In the genomic region with DNA sequence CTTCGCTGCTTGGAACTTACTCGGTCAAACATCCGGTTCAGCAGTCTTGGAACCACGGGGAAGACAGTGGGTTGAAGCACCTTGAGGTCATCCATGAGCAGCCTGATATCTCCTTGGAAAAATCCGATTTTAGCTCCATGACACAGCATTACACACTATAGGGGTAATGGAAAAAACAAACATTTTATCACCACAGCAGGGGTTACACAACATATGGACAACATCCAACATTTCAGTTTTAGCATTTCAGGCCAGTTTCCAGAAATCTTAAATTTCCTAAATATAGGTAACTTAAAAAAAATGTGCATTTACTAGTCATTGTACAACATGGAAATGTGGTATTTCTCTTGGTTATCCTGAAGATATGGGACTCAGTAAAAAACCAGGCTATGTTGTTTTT, we compare ENCODE assay signal across 33 cellular contexts. TPM values are rescaled to one million over a fixed set of nuclear protein-coding genes. Genes with fewer than 3 reads are reported as not detected.
"Had no signal": no experiment of that assay in that cellular context is flagged by ENCODE, and none has a peak within 500 bp of the region (broad histone marks: within the 10 kb centered on the region; RNA-seq: fewer than 3 reads in every experiment).

No MANE protein-coding gene starts in this region.

- H3K4me3 ChIP-seq: ascending aorta, cardiac muscle cell, Peyer's patch had no signal

- H3K4me3 Mint-ChIP-seq: activated CD4-positive, alpha-beta T cell treated with anti-CD3 and anti-CD28 coated beads, Interleukin-2, amount 10 ng/mL, durations not matched to agents 24 days and 14 days; activated CD8-positive, alpha-beta T cell treated with anti-CD3 and anti-CD28 coated beads for 36 hours; activated naive CD8-positive, alpha-beta T cell treated with anti-CD3 and anti-CD28 coated beads for 36 hours; activated T-cell treated with anti-CD3 and anti-CD28 coated beads, Interleukin-2, amount 50 U/mL, for 72 hours; activated T-helper 17 cell treated with anti-CD3 and anti-CD28 coated beads, Interleukin-2, amount 50 U/mL, for 72 hours; central memory CD8-positive, alpha-beta T cell had no signal

- H3K4me1 ChIP-seq: ascending aorta, Peyer's patch had no signal

- DNase-seq: activated CD4-positive, alpha-beta T cell treated with anti-CD3 and anti-CD28 coated beads for 1 hour; activated CD4-positive, alpha-beta T cell treated with anti-CD3 and anti-CD28 coated beads, Interleukin-2, amount 10 ng/mL, durations not matched to agents 24 days and 14 days; activated CD4-positive, alpha-beta T cell treated with anti-CD3 and anti-CD28 coated beads, Interleukin-2, amount 50 U/mL, for 4 hours; activated CD4-positive, CD25-positive, alpha-beta regulatory T cell; activated CD8-positive, alpha-beta T cell treated with anti-CD3 and anti-CD28 coated beads for 36 hours; activated effector memory CD4-positive, alpha-beta T cell treated with anti-CD3 and anti-CD28 coated beads, Interleukin-2, amount 50 U/mL, for 16 hours; activated naive CD4-positive, alpha-beta T cell; activated naive CD4-positive, alpha-beta T cell treated with anti-CD3 and anti-CD28 coated beads, Interleukin-2, amount 50 U/mL, for 16 hours; activated naive CD8-positive, alpha-beta T cell treated with anti-CD3 and anti-CD28 coated beads for 36 hours; activated T-cell treated with anti-CD3 and anti-CD28 coated beads, Interleukin-2, amount 50 U/mL, for 1 hour; activated T-cell treated with anti-CD3 and anti-CD28 coated beads, Interleukin-2, amount 50 U/mL, for 72 hours; amygdala; NCI-H1105; NCI-H1417 treated with DMSO at 0.1 percent for 48 hours; NCI-H187 treated with DMSO at 0.1 percent for 48 hours; NCI-H2081; NCI-H2171 treated with DMSO at 0.1 percent for 48 hours; NCI-H2227 treated with DMSO at 0.1 percent for 48 hours; NCI-H446; NCI-H510A treated with DMSO at 0.1 percent for 48 hours; Peyer's patch; RPMI8226; SIG-M5; SW 1271; T-helper 1 cell; T-helper 2 cell; T-helper 9 cell had no signal

- H3K27ac ChIP-seq: ascending aorta, cardiac muscle cell, KMS-11, Peyer's patch, VCaP had no signal

- H3K9me3 Mint-ChIP-seq: activated CD4-positive, alpha-beta T cell treated with anti-CD3 and anti-CD28 coated beads, Interleukin-2, amount 10 ng/mL, durations not matched to agents 24 days and 14 days; activated CD8-positive, alpha-beta T cell treated with anti-CD3 and anti-CD28 coated beads for 36 hours; activated naive CD8-positive, alpha-beta T cell treated with anti-CD3 and anti-CD28 coated beads for 36 hours; activated T-cell treated with anti-CD3 and anti-CD28 coated beads, Interleukin-2, amount 50 U/mL, for 72 hours; activated T-helper 17 cell treated with anti-CD3 and anti-CD28 coated beads, Interleukin-2, amount 50 U/mL, for 72 hours; central memory CD8-positive, alpha-beta T cell had no signal

- H3K27me3 Mint-ChIP-seq: activated CD4-positive, alpha-beta T cell treated with anti-CD3 and anti-CD28 coated beads, Interleukin-2, amount 10 ng/mL, durations not matched to agents 24 days and 14 days; activated CD8-positive, alpha-beta T cell treated with anti-CD3 and anti-CD28 coated beads for 36 hours; activated naive CD8-positive, alpha-beta T cell treated with anti-CD3 and anti-CD28 coated beads for 36 hours; activated T-helper 17 cell treated with anti-CD3 and anti-CD28 coated beads, Interleukin-2, amount 50 U/mL, for 72 hours; central memory CD8-positive, alpha-beta T cell had no signal

- H3K9me3 ChIP-seq: ascending aorta, Peyer's patch had no signal

- H3K27me3 ChIP-seq: ascending aorta, cardiac muscle cell, Peyer's patch had no signal

- H3K9ac ChIP-seq: KMS-11 had no signal

- H3K4me2 ChIP-seq: KMS-11 had no signal

- H3K4me1 Mint-ChIP-seq: activated naive CD8-positive, alpha-beta T cell treated with anti-CD3 and anti-CD28 coated beads for 36 hours; activated T-helper 17 cell treated with anti-CD3 and anti-CD28 coated beads, Interleukin-2, amount 50 U/mL, for 72 hours; central memory CD8-positive, alpha-beta T cell had no signal

- H3K27ac Mint-ChIP-seq: activated CD4-positive, alpha-beta T cell treated with anti-CD3 and anti-CD28 coated beads, Interleukin-2, amount 10 ng/mL, durations not matched to agents 24 days and 14 days; activated CD8-positive, alpha-beta T cell treated with anti-CD3 and anti-CD28 coated beads for 36 hours; activated naive CD8-positive, alpha-beta T cell treated with anti-CD3 and anti-CD28 coated beads for 36 hours; activated T-cell treated with anti-CD3 and anti-CD28 coated beads, Interleukin-2, amount 50 U/mL, for 72 hours; activated T-helper 17 cell treated with anti-CD3 and anti-CD28 coated beads, Interleukin-2, amount 50 U/mL, for 72 hours had no signal

RNA-seq across cellular contexts. Expression of a gene that starts 34.4 kb away (rescaled TPM):
- total RNA-seq: ascending aorta had no signal
